ENCODE assay signal across 10 cellular contexts in the genomic region with DNA sequence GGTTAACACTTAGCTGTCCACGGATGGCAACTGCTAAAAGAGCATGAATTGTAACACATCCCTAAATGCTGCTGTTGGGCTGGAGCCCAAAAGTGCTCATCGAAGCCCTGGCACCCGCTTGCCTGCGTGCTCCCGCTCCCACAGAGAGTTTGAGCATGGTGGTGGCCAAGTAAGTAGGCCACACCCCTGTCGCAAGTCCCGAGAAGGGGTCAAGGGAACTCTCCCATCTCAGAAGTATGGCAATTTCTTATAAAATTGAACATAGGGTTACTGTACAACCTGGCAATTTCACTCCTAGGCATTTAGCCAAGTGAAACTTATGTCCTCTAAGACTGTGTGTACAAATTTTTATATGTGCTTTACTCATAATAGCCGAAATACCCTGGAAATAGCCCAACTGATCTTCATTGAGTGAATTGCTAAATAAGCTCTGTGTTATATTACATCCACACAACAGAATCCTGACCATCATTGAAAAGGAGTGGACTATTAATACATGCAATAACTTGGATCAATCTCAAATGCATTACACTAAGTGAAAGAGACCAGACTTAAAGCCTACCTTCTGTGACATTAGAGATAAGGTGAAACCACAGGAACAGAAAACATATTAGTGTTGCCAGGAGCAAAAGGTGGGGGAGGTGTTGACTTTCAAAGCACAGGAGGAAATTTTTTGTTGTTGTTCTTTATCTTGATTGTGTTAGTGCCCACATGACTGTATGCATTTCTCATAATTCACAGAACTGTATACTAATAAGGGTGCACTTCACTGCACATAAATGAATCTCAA. TPM values are rescaled to one million over a fixed set of nuclear protein-coding genes. Genes with fewer than 3 reads are reported as not detected.
DNase-seq lines count a peak whose midpoint lies in the region; ATAC-seq and TF ChIP-seq lines count a peak whose summit lies in the region.
"Had no signal": no experiment of that assay in that cellular context is flagged by ENCODE, and none has a peak within 500 bp of the region (broad histone marks: within the 10 kb centered on the region; RNA-seq: fewer than 3 reads in every experiment).

No MANE protein-coding gene starts in this region.

- no peak for TF ChIP-seq EP300 in tibial nerve (IDR thresholded peaks at IDR 0.05)

- no peaks in the 10 kb centered on the region for H3K27me3 Mint-ChIP-seq in naive B cell

- H3K9me3 Mint-ChIP-seq in activated naive CD4-positive, alpha-beta T cell treated with anti-CD3 and anti-CD28 coated beads, Interleukin-2, amount 50 U/mL, for 72 hours, result no peaks in the 10 kb centered on the region
- no peaks in the 10 kb centered on the region for H3K9me3 Mint-ChIP-seq in naive B cell
- H3K9me3 Mint-ChIP-seq: nephron progenitor cell had no signal

- H3K27ac ChIP-seq in MM.1S (ENCODE audit: low read length), result peak overlapping the region; percentile 94
- H3K27ac ChIP-seq in tibial nerve, result no peak overlapping the region

- H3K36me3 ChIP-seq in MM.1S (replicated peaks; ENCODE audit: insufficient read depth, low read length), result no peaks in the 10 kb centered on the region
- H3K36me3 ChIP-seq in tibial nerve, result no peaks in the 10 kb centered on the region

- 74 to 78% methylated on average over 8 of the region's 8 CpGs for WGBS in tibial nerve, 2 donors

- H3K79me2 ChIP-seq in MM.1S (ENCODE audit: low read length), result peaks cover 27% of the 10 kb centered on the region

- H3F3A ChIP-seq in MM.1S (ENCODE audit: insufficient read depth, low read length), result peaks cover 45% of the 10 kb centered on the region

- H3K27me3 ChIP-seq in MM.1S (replicated peaks; ENCODE audit: insufficient read depth, low read length) (no peaks in the 10 kb centered on the region), tibial nerve (no peaks in the 10 kb centered on the region)

- H2AFZ ChIP-seq in MM.1S (ENCODE audit: low read length), result no peak overlapping the region

- H3K4me3 Mint-ChIP-seq in naive B cell, result peak overlapping the region in 4 of 8 donors; percentile 21 to 83 (median 49)
- H3K4me3 Mint-ChIP-seq: nephron progenitor cell had no signal

- peak overlapping the region; percentile 60 for H3K4me2 ChIP-seq in MM.1S (ENCODE audit: low read depth, low read length)

- peak overlapping the region; percentile 33 to 87 for H3K27ac Mint-ChIP-seq in activated naive CD4-positive, alpha-beta T cell treated with anti-CD3 and anti-CD28 coated beads, Interleukin-2, amount 50 U/mL, for 72 hours
- peak overlapping the region in 5 of 6 donors; percentile 93 to 98 (median 98) for H3K27ac Mint-ChIP-seq in naive B cell

- no peaks in the 10 kb centered on the region for H4K20me1 ChIP-seq in MM.1S (ENCODE audit: insufficient read depth, low read length)

- H3K4me1 ChIP-seq in MM.1S (ENCODE audit: low read length) (peaks cover 62% of the 10 kb centered on the region), tibial nerve (peaks cover 0 to 16% (median 6%) of the 10 kb centered on the region in 4 donors)

- no peak for TF ChIP-seq POLR2A in tibial nerve (IDR thresholded peaks at IDR 0.05)

- peak overlapping the region; percentile 26 for H3K9ac ChIP-seq in MM.1S (ENCODE audit: low read length)

- ATAC-seq in activated naive CD4-positive, alpha-beta T cell treated with anti-CD3 and anti-CD28 coated beads, Interleukin-2, amount 50 U/mL, for 72 hours, result peak in 1 of 2 donors; percentile 52
- ATAC-seq in naive B cell (ENCODE audit: low read depth in 2 of 2), result no peak

- H3K9me3 ChIP-seq in MM.1S (replicated peaks; ENCODE audit: insufficient read depth, low read length), result no peaks in the 10 kb centered on the region
- no peaks in the 10 kb centered on the region for H3K9me3 ChIP-seq in tibial nerve

- no peaks in the 10 kb centered on the region for H3K9me2 ChIP-seq in MM.1S (replicated peaks; ENCODE audit: insufficient read depth, low read length)

- DNase-seq in MM.1S (peak; percentile 63), naive B cell (no peak), putamen (ENCODE audit: low spot score) (no peak), tibial nerve (ENCODE audit: low spot score in 2 of 2) (no peak)
- DNase-seq in activated naive CD4-positive, alpha-beta T cell treated with anti-CD3 and anti-CD28 coated beads, Interleukin-2, amount 50 U/mL, for 72 hours (ENCODE audit: low spot score in 2 of 2), result no peak
- DNase-seq in NK-92 treated with Interleukin-12 subunit alpha and Interleukin-12 subunit beta, amount 100 ng/mL, for 24 hours (lab: John Stamatoyannopoulos, UW), result no peak
- DNase-seq: nephron progenitor cell; stimulated activated CD4-positive, alpha-beta T cell treated with anti-CD3 and anti-CD28 coated beads, Interleukin-15, amount 100 ng/mL, for 24 hours had no signal

- peak overlapping the region; percentile 19 for H3K4me3 ChIP-seq in GM12875 (ENCODE audit: low read depth, low read length)
- H3K4me3 ChIP-seq in MM.1S (ENCODE audit: low read length), result no peak overlapping the region
- H3K4me3 ChIP-seq in tibial nerve, result no peak overlapping the region

- peaks cover 0 to 14% of the 10 kb centered on the region in 2 donors for H3K36me3 Mint-ChIP-seq in activated naive CD4-positive, alpha-beta T cell treated with anti-CD3 and anti-CD28 coated beads, Interleukin-2, amount 50 U/mL, for 72 hours
- peaks cover 0 to 3% of the 10 kb centered on the region in 2 donors for H3K36me3 Mint-ChIP-seq in naive B cell

- TF ChIP-seq CTCF in GM12875 (IDR thresholded peaks at IDR 0.05; ENCODE audit: borderline replicate concordance, insufficient read depth, low read depth, low read length), result no peak
- TF ChIP-seq CTCF in MM.1S (IDR thresholded peaks at IDR 0.05; ENCODE audit: low read length), result no peak
- no peak for TF ChIP-seq CTCF in tibial nerve (IDR thresholded peaks at IDR 0.05)

- peaks cover 66 to 85% (median 82%) of the 10 kb centered on the region in 3 donors for H3K4me1 Mint-ChIP-seq in naive B cell

RNA-seq across cellular contexts. Expression of a gene that starts 1.5 kb away (rescaled TPM):
- 10 to 100 TPM in 1 of 2 donors, 1 to 10 TPM in 1; 5.2 to 23.7 TPM for total RNA-seq in activated naive CD4-positive, alpha-beta T cell treated with anti-CD3 and anti-CD28 coated beads, Interleukin-2, amount 50 U/mL, for 72 hours
- polyA plus RNA-seq in naive B cell (ENCODE audit: low read depth in 6 of 6), result 10 to 100 TPM; 24.3 to 84.9 (median 41.6) TPM
- 1 to 10 TPM in 1 of 4 donors, under 1 TPM in 1, not detected in 2; under 0.01 to 2.0 TPM for total RNA-seq in tibial nerve
- total RNA-seq: temporal lobe had no signal

RNA-seq across cellular contexts. Expression of a gene that starts 48.3 kb away (rescaled TPM):
- total RNA-seq in activated naive CD4-positive, alpha-beta T cell treated with anti-CD3 and anti-CD28 coated beads, Interleukin-2, amount 50 U/mL, for 72 hours, result 10 to 100 TPM in 1 of 2 donors, 1 to 10 TPM in 1; 6.5 to 11.2 TPM
- polyA plus RNA-seq in naive B cell (ENCODE audit: low read depth in 6 of 6), result 1 to 10 TPM in 1 of 6 donors, under 1 TPM in 4, not detected in 1; 0.23 to 1.1 (median 0.61) TPM
- 1 to 10 TPM in 3 of 4 donors, under 1 TPM in 1; 0.98 to 8.5 (median 5.6) TPM for total RNA-seq in tibial nerve
